In genomic region chr2:174815524-174815923, GRCh38 we compare ENCODE assay signal across 21 cellular contexts. TPM values are rescaled to one million over a fixed set of nuclear protein-coding genes. Genes with fewer than 3 reads are reported as not detected.
DNase-seq lines count a peak whose midpoint lies in the region; ATAC-seq, FAIRE-seq and TF ChIP-seq lines count a peak whose summit lies in the region.
"Had no signal": no experiment of that assay in that cellular context is flagged by ENCODE, and none has a peak within 500 bp of the region (broad histone marks: within the 10 kb centered on the region; RNA-seq: fewer than 3 reads in every experiment).

No MANE protein-coding gene starts in this region.

- no peak overlapping the region for H3K9ac ChIP-seq in astrocyte (ENCODE audit: low read length)

- no peak overlapping the region for H3K4me3 Mint-ChIP-seq in astrocyte (ENCODE audit: unreplicated experiment)

- H3K27ac Mint-ChIP-seq in astrocyte (ENCODE audit: unreplicated experiment): no peak overlapping the region

- H3K27ac ChIP-seq in astrocyte (ENCODE audit: low read depth, low read length): no peak overlapping the region
- H3K27ac ChIP-seq: C4-2B had no signal

- no peak overlapping the region for H2AFZ ChIP-seq in astrocyte (ENCODE audit: low read depth, low read length)

- no peaks in the 10 kb centered on the region for H3K4me1 ChIP-seq in astrocyte (ENCODE audit: insufficient read depth, low read length)

- H3K36me3 Mint-ChIP-seq in astrocyte (ENCODE audit: low read depth, unreplicated experiment): peaks cover 6% of the 10 kb centered on the region

- no peaks in the 10 kb centered on the region for H3K79me2 ChIP-seq in astrocyte (ENCODE audit: insufficient read depth, low read length)

- peaks cover 4% of the 10 kb centered on the region for H3K9me3 Mint-ChIP-seq in astrocyte (ENCODE audit: unreplicated experiment)

- H3K4me3 ChIP-seq in astrocyte (ENCODE audit: insufficient read depth, low read depth, low read length): no peak overlapping the region

- ATAC-seq in HG03354 (IDR thresholded peaks at IDR 0.05; ENCODE audit: poor library complexity, severe bottlenecking, unreplicated experiment) (no peak), HG03520 (IDR thresholded peaks at IDR 0.05; ENCODE audit: unreplicated experiment) (no peak), GM18868 (IDR thresholded peaks at IDR 0.05; ENCODE audit: unreplicated experiment) (no peak)
- ATAC-seq: HCT116, PC-3 had no signal

- no peak overlapping the region for H3K4me2 ChIP-seq in astrocyte (ENCODE audit: low read length)

- H3K27me3 Mint-ChIP-seq in astrocyte (ENCODE audit: low read depth, unreplicated experiment): no peaks in the 10 kb centered on the region

- H3K4me1 Mint-ChIP-seq in astrocyte (ENCODE audit: low read depth, unreplicated experiment): peaks cover 8% of the 10 kb centered on the region

- FAIRE-seq in GM19239 (lab: Jason Lieb, UNC) (peak; percentile 11), astrocyte (lab: Jason Lieb, UNC) (no peak)
- FAIRE-seq: D721Med had no signal

- no peaks in the 10 kb centered on the region for H4K20me1 ChIP-seq in astrocyte (ENCODE audit: insufficient read depth, low read length)

- DNase-seq in AG20443 (ENCODE audit: low spot score): peak; percentile 43
- no peak for DNase-seq in GM19239 (ENCODE audit: insufficient read length, low spot score)
- peak; percentile 28 for DNase-seq in astrocyte (ENCODE audit: low read depth)
- peak; percentile 47 for DNase-seq in iris pigment epithelial cell (ENCODE audit: low read depth)
- DNase-seq in DMS53 (lab: John Stamatoyannopoulos, UW): no peak
- DNase-seq: AML-193, DMS79, KBM-7, NCI-H1417 treated with DMSO at 0.1 percent for 48 hours, NCI-H187 treated with DMSO at 0.1 percent for 48 hours, NCI-H2227 treated with DMSO at 0.1 percent for 48 hours, NCI-H524, PC-3 had no signal

- no peak for TF ChIP-seq CTCF in astrocyte (IDR thresholded peaks at IDR 0.05; ENCODE audit: insufficient read depth, low read depth, low read length)

- H3K9me3 ChIP-seq in astrocyte (ENCODE audit: insufficient read depth, low read depth, low read length): no peaks in the 10 kb centered on the region

- H3K27me3 ChIP-seq in astrocyte (ENCODE audit: insufficient read depth, low read length): no peaks in the 10 kb centered on the region

- H3K36me3 ChIP-seq in astrocyte (ENCODE audit: insufficient read depth, low read length): no peaks in the 10 kb centered on the region

RNA-seq across cellular contexts. Expression of gene CHRNA1, which starts 51.3 kb away (rescaled TPM):
- total RNA-seq in astrocyte: 3.7 and 5.9 TPM in 2 replicates
- total RNA-seq: A673, G401 had no signal

Comparison
In these comparisons a context has a peak if more than half of its experiments do, and no peak if none do; other contexts are left out.
1. DNase-seq: peak in AG20443 (single experiment), astrocyte (single experiment) and iris pigment epithelial cell (single experiment); none in GM19239 (single experiment) and DMS53 (single experiment).